Comparison of ENCODE assay signal across 9 cellular contexts in the genomic region with DNA sequence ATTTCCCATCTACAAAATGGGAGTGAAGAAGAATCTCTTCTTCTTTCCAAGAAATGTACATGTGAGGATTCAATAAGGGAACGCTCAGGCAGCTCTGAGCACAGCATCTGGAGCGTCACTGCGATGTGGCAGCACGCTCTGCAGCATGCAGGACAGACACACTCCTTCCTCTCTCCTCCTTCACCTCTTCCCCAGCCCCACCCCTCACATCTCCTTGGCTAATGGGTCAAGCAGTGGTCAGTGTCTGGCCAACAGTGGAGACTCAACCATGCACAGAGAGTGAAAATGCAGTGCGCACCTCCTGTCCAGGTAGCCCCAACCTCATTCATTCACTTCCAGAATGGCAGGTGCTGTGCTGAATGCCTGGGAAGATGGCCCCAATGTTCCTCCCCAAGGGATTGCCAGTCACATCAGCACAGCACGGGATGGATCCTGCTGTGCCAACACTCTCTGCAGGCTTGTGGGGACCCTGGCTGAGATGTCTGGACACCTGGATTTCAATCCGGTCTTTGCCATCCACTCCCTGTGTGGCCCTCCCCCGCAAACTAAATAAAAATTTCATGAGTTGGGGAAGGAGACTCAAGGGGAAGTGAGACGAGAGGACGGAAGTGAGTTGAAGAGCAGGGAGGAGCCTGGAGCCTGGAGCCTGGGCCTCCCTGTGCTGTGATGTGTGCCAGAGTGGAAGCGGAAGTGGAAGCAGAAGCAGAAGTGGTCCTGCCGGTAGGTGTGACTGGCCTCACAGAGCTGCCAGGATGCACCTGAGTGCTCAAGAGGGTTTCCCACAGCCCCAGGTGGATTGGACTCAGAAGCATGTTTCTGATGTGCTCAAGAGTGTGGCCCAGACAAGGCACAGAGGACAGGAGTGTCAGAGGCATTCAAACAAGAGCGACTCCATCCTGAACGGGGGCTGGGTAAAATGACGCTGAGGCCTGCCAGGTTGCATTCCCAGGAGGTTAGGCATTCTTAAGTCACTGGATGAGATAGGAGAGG.
DNase-seq lines count a peak whose midpoint lies in the region; ATAC-seq and TF ChIP-seq lines count a peak whose summit lies in the region.
"Had no signal": no experiment of that assay in that cellular context is flagged by ENCODE, and none has a peak within 500 bp of the region (broad histone marks: within the 10 kb centered on the region; RNA-seq: fewer than 3 reads in every experiment).

No MANE protein-coding gene starts in this region.

- no peaks in the 10 kb centered on the region for H3K9me3 ChIP-seq in testis
- H3K9me3 ChIP-seq: breast epithelium had no signal

- H3K27me3 ChIP-seq in testis: no peaks in the 10 kb centered on the region
- H3K27me3 ChIP-seq: breast epithelium had no signal

- TF ChIP-seq POLR2A in testis (IDR thresholded peaks at IDR 0.05): no peak

- TF ChIP-seq CTCF in activated CD8-positive, alpha-beta T cell treated with anti-CD3 and anti-CD28 coated beads for 36 hours (IDR thresholded peaks at IDR 0.05): no peak
- TF ChIP-seq CTCF in testis (IDR thresholded peaks at IDR 0.05): no peak

- no peak overlapping the region for H3K27ac ChIP-seq in testis
- H3K27ac ChIP-seq: breast epithelium had no signal

- DNase-seq in activated CD8-positive, alpha-beta T cell treated with anti-CD3 and anti-CD28 coated beads, Interleukin-2, amount 10 ng/mL, durations not matched to agents 7 days and 5 days: peak; percentile 30
- DNase-seq in activated CD8-positive, alpha-beta T cell treated with anti-CD3 and anti-CD28 coated beads for 36 hours: no peak
- DNase-seq in central memory CD8-positive, alpha-beta T cell (ENCODE audit: low spot score in 2 of 2): no peak
- DNase-seq in testis (peak; percentile 12), DMS 273 (lab: John Stamatoyannopoulos, UW; ENCODE audit: unreplicated experiment) (no peak)
- DNase-seq in activated T-cell treated with anti-CD3 and anti-CD28 coated beads, Interleukin-2, amount 50 U/mL, for 72 hours: no peak

- H3K27me3 Mint-ChIP-seq in activated CD8-positive, alpha-beta T cell treated with anti-CD3 and anti-CD28 coated beads, Interleukin-2, amount 10 ng/mL, durations not matched to agents 7 days and 5 days (ENCODE audit: low read depth): peaks cover 27% of the 10 kb centered on the region
- peaks cover 31% of the 10 kb centered on the region for H3K27me3 Mint-ChIP-seq in activated CD8-positive, alpha-beta T cell treated with anti-CD3 and anti-CD28 coated beads for 36 hours
- H3K27me3 Mint-ChIP-seq in central memory CD8-positive, alpha-beta T cell: peaks cover 80% of the 10 kb centered on the region
- peaks cover 8% of the 10 kb centered on the region for H3K27me3 Mint-ChIP-seq in activated T-cell treated with anti-CD3 and anti-CD28 coated beads, Interleukin-2, amount 50 U/mL, for 72 hours (ENCODE audit: low read depth)

- H3K4me1 Mint-ChIP-seq in activated CD8-positive, alpha-beta T cell treated with anti-CD3 and anti-CD28 coated beads, Interleukin-2, amount 10 ng/mL, durations not matched to agents 7 days and 5 days (ENCODE audit: low read depth): peaks cover 12% of the 10 kb centered on the region
- H3K4me1 Mint-ChIP-seq in activated CD8-positive, alpha-beta T cell treated with anti-CD3 and anti-CD28 coated beads for 36 hours (ENCODE audit: low read depth): no peaks in the 10 kb centered on the region
- peaks cover 5% of the 10 kb centered on the region for H3K4me1 Mint-ChIP-seq in central memory CD8-positive, alpha-beta T cell
- peaks cover 12% of the 10 kb centered on the region for H3K4me1 Mint-ChIP-seq in activated T-cell treated with anti-CD3 and anti-CD28 coated beads, Interleukin-2, amount 50 U/mL, for 72 hours (ENCODE audit: low read depth)

- CTCF ChIA-PET in activated CD8-positive, alpha-beta T cell treated with anti-CD3 and anti-CD28 coated beads, Interleukin-2, amount 10 ng/mL, durations not matched to agents 7 days and 5 days (lab: Charles Lee): interaction anchor here (1.0 kb wide), 1 partner anchor 262 kb away, joined by 3 read pairs; no protein-coding TSS in a partner anchor
- CTCF ChIA-PET in activated CD8-positive, alpha-beta T cell treated with anti-CD3 and anti-CD28 coated beads for 36 hours (lab: Charles Lee): interaction anchor here (2.6 kb wide), 1 partner anchor 14 kb away, joined by 25 read pairs; no protein-coding TSS in a partner anchor

- WGBS in testis, 2 donors: 85 to 87% methylated on average over 15 of the region's 15 CpGs

- POLR2A ChIA-PET in activated CD8-positive, alpha-beta T cell treated with anti-CD3 and anti-CD28 coated beads, Interleukin-2, amount 10 ng/mL, durations not matched to agents 7 days and 5 days (lab: Charles Lee): no interaction called here
- POLR2A ChIA-PET in activated CD8-positive, alpha-beta T cell treated with anti-CD3 and anti-CD28 coated beads for 36 hours (lab: Charles Lee): no interaction called here

- H3K4me3 ChIP-seq in testis: no peak overlapping the region
- H3K4me3 ChIP-seq: breast epithelium had no signal

- H3K36me3 ChIP-seq in testis (ENCODE audit: low read depth, missing control alignments): no peaks in the 10 kb centered on the region
- H3K36me3 ChIP-seq: breast epithelium had no signal

- no peak overlapping the region for H3K27ac Mint-ChIP-seq in activated CD8-positive, alpha-beta T cell treated with anti-CD3 and anti-CD28 coated beads, Interleukin-2, amount 10 ng/mL, durations not matched to agents 7 days and 5 days
- no peak overlapping the region for H3K27ac Mint-ChIP-seq in activated CD8-positive, alpha-beta T cell treated with anti-CD3 and anti-CD28 coated beads for 36 hours
- no peak overlapping the region for H3K27ac Mint-ChIP-seq in central memory CD8-positive, alpha-beta T cell (ENCODE audit: low read depth)
- no peak overlapping the region for H3K27ac Mint-ChIP-seq in activated T-cell treated with anti-CD3 and anti-CD28 coated beads, Interleukin-2, amount 50 U/mL, for 72 hours

- no peak overlapping the region for H3K4me3 Mint-ChIP-seq in activated CD8-positive, alpha-beta T cell treated with anti-CD3 and anti-CD28 coated beads, Interleukin-2, amount 10 ng/mL, durations not matched to agents 7 days and 5 days
- no peak overlapping the region for H3K4me3 Mint-ChIP-seq in activated CD8-positive, alpha-beta T cell treated with anti-CD3 and anti-CD28 coated beads for 36 hours
- no peak overlapping the region for H3K4me3 Mint-ChIP-seq in central memory CD8-positive, alpha-beta T cell
- H3K4me3 Mint-ChIP-seq in activated T-cell treated with anti-CD3 and anti-CD28 coated beads, Interleukin-2, amount 50 U/mL, for 72 hours: no peak overlapping the region

- intact Hi-C loops in activated CD8-positive, alpha-beta T cell treated with anti-CD3 and anti-CD28 coated beads for 36 hours (cut with micrococcal nuclease): no loop called here
- intact Hi-C loops in testis (cut with DNase I; ENCODE audit: low total_unique reads): no loop called here

- no peaks in the 10 kb centered on the region for H3K9me3 Mint-ChIP-seq in activated CD8-positive, alpha-beta T cell treated with anti-CD3 and anti-CD28 coated beads, Interleukin-2, amount 10 ng/mL, durations not matched to agents 7 days and 5 days (ENCODE audit: insufficient read depth)
- no peaks in the 10 kb centered on the region for H3K9me3 Mint-ChIP-seq in activated CD8-positive, alpha-beta T cell treated with anti-CD3 and anti-CD28 coated beads for 36 hours
- no peaks in the 10 kb centered on the region for H3K9me3 Mint-ChIP-seq in central memory CD8-positive, alpha-beta T cell
- no peaks in the 10 kb centered on the region for H3K9me3 Mint-ChIP-seq in activated T-cell treated with anti-CD3 and anti-CD28 coated beads, Interleukin-2, amount 50 U/mL, for 72 hours

- no peaks in the 10 kb centered on the region for H3K36me3 Mint-ChIP-seq in activated CD8-positive, alpha-beta T cell treated with anti-CD3 and anti-CD28 coated beads, Interleukin-2, amount 10 ng/mL, durations not matched to agents 7 days and 5 days (ENCODE audit: low read depth)
- H3K36me3 Mint-ChIP-seq in activated CD8-positive, alpha-beta T cell treated with anti-CD3 and anti-CD28 coated beads for 36 hours (ENCODE audit: low read depth): no peaks in the 10 kb centered on the region
- H3K36me3 Mint-ChIP-seq in central memory CD8-positive, alpha-beta T cell (ENCODE audit: insufficient read depth): no peaks in the 10 kb centered on the region
- H3K36me3 Mint-ChIP-seq in activated T-cell treated with anti-CD3 and anti-CD28 coated beads, Interleukin-2, amount 50 U/mL, for 72 hours (ENCODE audit: insufficient read depth in 2 of 2): peaks cover 0 to 2% of the 10 kb centered on the region in 2 donors

- peak; percentile 46 for ATAC-seq in activated CD8-positive, alpha-beta T cell treated with anti-CD3 and anti-CD28 coated beads, Interleukin-2, amount 10 ng/mL, durations not matched to agents 7 days and 5 days
- ATAC-seq in activated CD8-positive, alpha-beta T cell treated with anti-CD3 and anti-CD28 coated beads for 36 hours: no peak
- ATAC-seq in HG03439 (IDR thresholded peaks at IDR 0.05; ENCODE audit: unreplicated experiment) (peak; percentile 70), SK-N-SH treated with all-trans-retinoic acid at 6 μM for 48 hours (no peak)
- ATAC-seq in central memory CD8-positive, alpha-beta T cell (replicated peaks; ENCODE audit: extremely low read depth, poor library complexity, severe bottlenecking): peak; percentile 56
- ATAC-seq in activated T-cell treated with anti-CD3 and anti-CD28 coated beads, Interleukin-2, amount 50 U/mL, for 72 hours (replicated peaks in 1 of 2): no peak

- no peaks in the 10 kb centered on the region for H3K4me1 ChIP-seq in testis
- H3K4me1 ChIP-seq: breast epithelium had no signal

TF ChIP-seq in SK-N-SH treated with all-trans-retinoic acid at 6 μM for 48 hours, 23 proteins besides CTCF, POLR2A, EP300 and RAD21 (continues in another document):
- TF ChIP-seq, protein P1, sequence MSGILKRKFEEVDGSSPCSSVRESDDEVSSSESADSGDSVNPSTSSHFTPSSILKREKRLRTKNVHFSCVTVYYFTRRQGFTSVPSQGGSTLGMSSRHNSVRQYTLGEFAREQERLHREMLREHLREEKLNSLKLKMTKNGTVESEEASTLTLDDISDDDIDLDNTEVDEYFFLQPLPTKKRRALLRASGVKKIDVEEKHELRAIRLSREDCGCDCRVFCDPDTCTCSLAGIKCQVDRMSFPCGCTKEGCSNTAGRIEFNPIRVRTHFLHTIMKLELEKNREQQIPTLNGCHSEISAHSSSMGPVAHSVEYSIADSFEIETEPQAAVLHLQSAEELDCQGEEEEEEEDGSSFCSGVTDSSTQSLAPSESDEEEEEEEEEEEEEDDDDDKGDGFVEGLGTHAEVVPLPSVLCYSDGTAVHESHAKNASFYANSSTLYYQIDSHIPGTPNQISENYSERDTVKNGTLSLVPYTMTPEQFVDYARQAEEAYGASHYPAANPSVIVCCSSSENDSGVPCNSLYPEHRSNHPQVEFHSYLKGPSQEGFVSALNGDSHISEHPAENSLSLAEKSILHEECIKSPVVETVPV (CRISPR knock-in tag; IDR thresholded peaks at IDR 0.05): no peak
- TF ChIP-seq ZFP3 (CRISPR knock-in tag; IDR thresholded peaks at IDR 0.05): no peak

Comparison
In these comparisons a context has a peak if more than half of its experiments do, and no peak if none do; other contexts are left out.
1. ATAC-seq: peak in activated CD8-positive, alpha-beta T cell treated with anti-CD3 and anti-CD28 coated beads, Interleukin-2, amount 10 ng/mL, durations not matched to agents 7 days and 5 days (single experiment), HG03439 (single experiment) and central memory CD8-positive, alpha-beta T cell (single experiment); none in activated CD8-positive, alpha-beta T cell treated with anti-CD3 and anti-CD28 coated beads for 36 hours (single experiment), SK-N-SH treated with all-trans-retinoic acid at 6 μM for 48 hours (single experiment) and activated T-cell treated with anti-CD3 and anti-CD28 coated beads, Interleukin-2, amount 50 U/mL, for 72 hours (0 of 2).
2. DNase-seq: peak in activated CD8-positive, alpha-beta T cell treated with anti-CD3 and anti-CD28 coated beads, Interleukin-2, amount 10 ng/mL, durations not matched to agents 7 days and 5 days (single experiment) and testis (single experiment); none in activated CD8-positive, alpha-beta T cell treated with anti-CD3 and anti-CD28 coated beads for 36 hours (single experiment), central memory CD8-positive, alpha-beta T cell (0 of 2), DMS 273 (single experiment) and activated T-cell treated with anti-CD3 and anti-CD28 coated beads, Interleukin-2, amount 50 U/mL, for 72 hours (0 of 2).